In genomic region chrX:24900234-24900633, GRCh38 we compare ENCODE assay signal across 23 cellular contexts.
"Had no signal": no experiment of that assay in that cellular context is flagged by ENCODE, and none has a peak within 500 bp of the region (broad histone marks: within the 10 kb centered on the region; RNA-seq: fewer than 3 reads in every experiment).

No MANE protein-coding gene starts in this region.

- H3K4me1 Mint-ChIP-seq: activated naive CD4-positive, alpha-beta T cell treated with anti-CD3 and anti-CD28 coated beads, Interleukin-2, amount 10 ng/mL, durations not matched to agents 7 days and 5 days; activated naive CD8-positive, alpha-beta T cell treated with anti-CD3 and anti-CD28 coated beads for 36 hours had no signal

- H3K27ac ChIP-seq: breast epithelium, KMS-11, SJSA1 had no signal

- H3K36me3 ChIP-seq: breast epithelium, SJSA1 had no signal

- H3K27me3 ChIP-seq: MG63, SJSA1 had no signal

- H3K9me3 ChIP-seq: breast epithelium, MG63, SJSA1 had no signal

- H3K4me3 ChIP-seq: breast epithelium, MG63, SJSA1 had no signal

- DNase-seq: activated CD4-positive, alpha-beta T cell treated with anti-CD3 and anti-CD28 coated beads for 4 hours; activated CD8-positive, alpha-beta memory T cell treated with anti-CD3 and anti-CD28 coated beads, Interleukin-2, amount 50 U/mL, for 4 hours; activated CD8-positive, alpha-beta T cell treated with anti-CD3 and anti-CD28 coated beads for 36 hours; activated gamma-delta T cell treated with Interleukin-2 at 50 U/mL for 16 hours; activated naive CD4-positive, alpha-beta T cell treated with anti-CD3 and anti-CD28 coated beads, Interleukin-2, amount 10 ng/mL, durations not matched to agents 7 days and 5 days; activated naive CD8-positive, alpha-beta T cell treated with anti-CD3 and anti-CD28 coated beads for 36 hours; activated T-cell treated with anti-CD3 and anti-CD28 coated beads, Interleukin-2, amount 50 U/mL, for 72 hours; central memory CD4-positive, alpha-beta T cell; MG63; MV-4-11; NCI-H1694 treated with DMSO at 0.1 percent for 48 hours; NCI-H345; NCI-H510A; NCI-H526 treated with DMSO at 0.1 percent for 48 hours; NCI-H82; SW 1271 had no signal

- H3K27me3 Mint-ChIP-seq: activated CD8-positive, alpha-beta T cell treated with anti-CD3 and anti-CD28 coated beads for 36 hours; activated naive CD4-positive, alpha-beta T cell treated with anti-CD3 and anti-CD28 coated beads, Interleukin-2, amount 10 ng/mL, durations not matched to agents 7 days and 5 days; activated naive CD8-positive, alpha-beta T cell treated with anti-CD3 and anti-CD28 coated beads for 36 hours had no signal

- H3K4me3 Mint-ChIP-seq: activated CD8-positive, alpha-beta T cell treated with anti-CD3 and anti-CD28 coated beads for 36 hours; activated naive CD4-positive, alpha-beta T cell treated with anti-CD3 and anti-CD28 coated beads, Interleukin-2, amount 10 ng/mL, durations not matched to agents 7 days and 5 days; activated naive CD8-positive, alpha-beta T cell treated with anti-CD3 and anti-CD28 coated beads for 36 hours; activated T-cell treated with anti-CD3 and anti-CD28 coated beads, Interleukin-2, amount 50 U/mL, for 72 hours; T-helper 2 cell treated with Interferon-gamma antibody and Interleukin-4, amounts not matched to agents 5 μg/mL and 100 μg/mL, for 36 hours had no signal

- H3K9me3 Mint-ChIP-seq: activated CD8-positive, alpha-beta T cell treated with anti-CD3 and anti-CD28 coated beads for 36 hours; activated naive CD4-positive, alpha-beta T cell treated with anti-CD3 and anti-CD28 coated beads, Interleukin-2, amount 10 ng/mL, durations not matched to agents 7 days and 5 days; activated naive CD8-positive, alpha-beta T cell treated with anti-CD3 and anti-CD28 coated beads for 36 hours; activated T-cell treated with anti-CD3 and anti-CD28 coated beads, Interleukin-2, amount 50 U/mL, for 72 hours; activated T-helper 2 cell treated with anti-CD3 and anti-CD28 coated beads, Interferon-gamma antibody, Interleukin-2, Interleukin-4, amounts not matched to agents 10 μg/mL and 5 μg/mL and 100 μg/mL, durations not matched to agents 14 hours and 24 hours and 36 hours; T-helper 2 cell treated with Interferon-gamma antibody and Interleukin-4, amounts not matched to agents 5 μg/mL and 100 μg/mL, for 36 hours had no signal

- ATAC-seq: activated CD4-positive, CD25-positive, alpha-beta regulatory T cell treated with anti-CD3 and anti-CD28 coated beads, Interleukin-2, amount 50 U/mL, for 24 hours; activated CD8-positive, alpha-beta T cell treated with anti-CD3 and anti-CD28 coated beads for 36 hours; activated T-cell treated with anti-CD3 and anti-CD28 coated beads, Interleukin-2, amount 50 U/mL, for 72 hours; SK-N-SH treated with all-trans-retinoic acid at 6 μM for 48 hours had no signal

- H3K4me1 ChIP-seq: breast epithelium, SJSA1 had no signal

- H3K9ac ChIP-seq: KMS-11 had no signal

- H3K4me2 ChIP-seq: KMS-11 had no signal

- H3K27ac Mint-ChIP-seq: activated CD8-positive, alpha-beta T cell treated with anti-CD3 and anti-CD28 coated beads for 36 hours; activated naive CD4-positive, alpha-beta T cell treated with anti-CD3 and anti-CD28 coated beads, Interleukin-2, amount 10 ng/mL, durations not matched to agents 7 days and 5 days; activated naive CD8-positive, alpha-beta T cell treated with anti-CD3 and anti-CD28 coated beads for 36 hours; activated T-cell treated with anti-CD3 and anti-CD28 coated beads, Interleukin-2, amount 50 U/mL, for 72 hours; activated T-helper 2 cell treated with anti-CD3 and anti-CD28 coated beads, Interferon-gamma antibody, Interleukin-2, Interleukin-4, amounts not matched to agents 10 μg/mL and 5 μg/mL and 100 μg/mL, durations not matched to agents 14 hours and 24 hours and 36 hours; T-helper 2 cell treated with Interferon-gamma antibody and Interleukin-4, amounts not matched to agents 5 μg/mL and 100 μg/mL, for 36 hours had no signal
